ENCODE assay signal across 8 cellular contexts in the genomic region with DNA sequence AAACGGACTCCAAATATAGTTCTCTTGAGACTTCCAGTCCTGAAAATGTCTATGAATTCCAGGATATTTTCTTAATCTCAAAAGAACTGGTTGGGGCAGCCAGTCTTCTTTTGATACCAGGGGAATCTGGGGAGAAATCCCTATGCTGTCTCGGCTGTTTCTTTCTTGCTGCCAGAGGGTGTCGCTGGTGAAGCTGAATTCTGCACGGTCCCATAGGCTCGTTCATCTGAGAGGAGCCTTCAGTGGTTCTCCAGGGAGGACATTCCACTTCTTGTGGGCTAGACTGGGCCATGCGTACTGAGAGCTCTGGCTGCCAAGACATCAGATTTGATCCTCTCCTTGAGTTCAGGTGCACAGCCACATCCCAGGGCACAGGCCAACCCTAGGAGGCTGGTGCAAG.
DNase-seq lines count a peak whose midpoint lies in the region; ATAC-seq and TF ChIP-seq lines count a peak whose summit lies in the region.

No MANE protein-coding gene starts in this region.

- no peak overlapping the region for H3K27ac Mint-ChIP-seq in endodermal cell
- no peak overlapping the region for H3K27ac Mint-ChIP-seq in activated T-helper 2 cell treated with anti-CD3 and anti-CD28 coated beads, Interferon-gamma antibody, Interleukin-2, Interleukin-4, amounts not matched to agents 10 μg/mL and 5 μg/mL and 100 μg/mL, durations not matched to agents 14 hours and 24 hours and 36 hours

- H3K4me2 ChIP-seq in neural cell (ENCODE audit: low read length): no peak overlapping the region

- TF ChIP-seq CTCF in endodermal cell (conservative IDR thresholded peaks at IDR 0.05) (peak; percentile 81), neural cell (IDR thresholded peaks at IDR 0.05; ENCODE audit: poor library complexity, severe bottlenecking) (peak; percentile 55)

- H3K4me3 Mint-ChIP-seq in endodermal cell: no peak overlapping the region
- H3K4me3 Mint-ChIP-seq in activated T-helper 2 cell treated with anti-CD3 and anti-CD28 coated beads, Interferon-gamma antibody, Interleukin-2, Interleukin-4, amounts not matched to agents 10 μg/mL and 5 μg/mL and 100 μg/mL, durations not matched to agents 14 hours and 24 hours and 36 hours (ENCODE audit: low read depth): no peak overlapping the region

- no peaks in the 10 kb centered on the region for H3K36me3 ChIP-seq in endodermal cell (ENCODE audit: control insufficient read depth, insufficient read depth, low read length)
- no peaks in the 10 kb centered on the region for H3K36me3 ChIP-seq in neural cell (ENCODE audit: insufficient read depth, low read length)

- H3K9me3 ChIP-seq in endodermal cell (ENCODE audit: control insufficient read depth, low read length): no peaks in the 10 kb centered on the region
- no peaks in the 10 kb centered on the region for H3K9me3 ChIP-seq in neural cell (ENCODE audit: low read length)

- H3K27me3 ChIP-seq in endodermal cell (ENCODE audit: control insufficient read depth, insufficient read depth, low read length, poor library complexity, severe bottlenecking): no peaks in the 10 kb centered on the region
- H3K27me3 ChIP-seq in neural cell (ENCODE audit: insufficient read depth, low read depth, low read length): no peaks in the 10 kb centered on the region

- intact Hi-C loops in activated T-helper 2 cell treated with anti-CD3 and anti-CD28 coated beads, Interferon-gamma antibody, Interleukin-2, Interleukin-4, amounts not matched to agents 10 μg/mL and 5 μg/mL and 100 μg/mL, durations not matched to agents 14 hours and 24 hours and 36 hours (cut with micrococcal nuclease): no loop called here

- no peaks in the 10 kb centered on the region for H3K36me3 Mint-ChIP-seq in endodermal cell (ENCODE audit: low read depth)
- no peaks in the 10 kb centered on the region for H3K36me3 Mint-ChIP-seq in activated T-helper 2 cell treated with anti-CD3 and anti-CD28 coated beads, Interferon-gamma antibody, Interleukin-2, Interleukin-4, amounts not matched to agents 10 μg/mL and 5 μg/mL and 100 μg/mL, durations not matched to agents 14 hours and 24 hours and 36 hours (ENCODE audit: low read depth)

- no peaks in the 10 kb centered on the region for H4K20me1 ChIP-seq in neural cell (ENCODE audit: insufficient read depth)

- H3K4me3 ChIP-seq in endodermal cell (ENCODE audit: low read length) (no peak overlapping the region), neural cell (ENCODE audit: low read length) (no peak overlapping the region)

- H3F3A ChIP-seq in neural cell (ENCODE audit: insufficient read depth, low read length, poor library complexity, severe bottlenecking): no peaks in the 10 kb centered on the region

- WGBS in endodermal cell (ENCODE audit: insufficient coverage in 1 of 2, insufficient read length in 1 of 2), 2 experiments: 24% methylated on average over 6 of the region's 6 CpGs

- H3K4me1 ChIP-seq in endodermal cell (ENCODE audit: control insufficient read depth, insufficient read depth, low read length): peaks cover 28% of the 10 kb centered on the region

- H3K9ac ChIP-seq in endodermal cell (ENCODE audit: extremely low read depth, low read length, poor library complexity, severe bottlenecking): no peak overlapping the region
- peak overlapping the region; percentile 41 for H3K9ac ChIP-seq in neural cell (ENCODE audit: low read length)

- DNase-seq in EH (ENCODE audit: low read depth) (peak; percentile 36), M059J (ENCODE audit: low read depth) (peak; percentile 26), endodermal cell (peak; percentile 88), LoVo (ENCODE audit: low spot score) (no peak)
- no peak for DNase-seq in activated T-helper 2 cell treated with anti-CD3 and anti-CD28 coated beads, Interferon-gamma antibody, Interleukin-2, Interleukin-4, amounts not matched to agents 10 μg/mL and 5 μg/mL and 100 μg/mL, durations not matched to agents 14 hours and 24 hours and 36 hours (ENCODE audit: low spot score)

- H3K9me3 Mint-ChIP-seq in endodermal cell: no peaks in the 10 kb centered on the region
- no peaks in the 10 kb centered on the region for H3K9me3 Mint-ChIP-seq in activated T-helper 2 cell treated with anti-CD3 and anti-CD28 coated beads, Interferon-gamma antibody, Interleukin-2, Interleukin-4, amounts not matched to agents 10 μg/mL and 5 μg/mL and 100 μg/mL, durations not matched to agents 14 hours and 24 hours and 36 hours

- H3K9me2 ChIP-seq in neural cell (ENCODE audit: insufficient read depth, low read length): no peaks in the 10 kb centered on the region

- ATAC-seq in HG02885 (IDR thresholded peaks at IDR 0.05; ENCODE audit: poor library complexity, unreplicated experiment) (no peak), HG02970 (IDR thresholded peaks at IDR 0.05; ENCODE audit: low FRiP score, unreplicated experiment) (no peak)

- H2AFZ ChIP-seq in neural cell (ENCODE audit: low read depth, low read length): no peak overlapping the region

- H3K27me3 Mint-ChIP-seq in endodermal cell (ENCODE audit: insufficient read depth): no peaks in the 10 kb centered on the region
- H3K27me3 Mint-ChIP-seq in activated T-helper 2 cell treated with anti-CD3 and anti-CD28 coated beads, Interferon-gamma antibody, Interleukin-2, Interleukin-4, amounts not matched to agents 10 μg/mL and 5 μg/mL and 100 μg/mL, durations not matched to agents 14 hours and 24 hours and 36 hours (ENCODE audit: low read depth): peaks cover 11% of the 10 kb centered on the region

- peaks cover 43% of the 10 kb centered on the region for H3K4me1 Mint-ChIP-seq in endodermal cell
- no peaks in the 10 kb centered on the region for H3K4me1 Mint-ChIP-seq in activated T-helper 2 cell treated with anti-CD3 and anti-CD28 coated beads, Interferon-gamma antibody, Interleukin-2, Interleukin-4, amounts not matched to agents 10 μg/mL and 5 μg/mL and 100 μg/mL, durations not matched to agents 14 hours and 24 hours and 36 hours (ENCODE audit: low read depth)

- H3K27ac ChIP-seq in endodermal cell (ENCODE audit: low read depth, low read length) (no peak overlapping the region), neural cell (ENCODE audit: low read length) (peak overlapping the region; percentile 92)

- peak; percentile 44 for TF ChIP-seq RAD21 in neural cell (conservative IDR thresholded peaks at IDR 0.05)

- H3K79me2 ChIP-seq in neural cell (replicated peaks; ENCODE audit: insufficient read depth, low read length): no peaks in the 10 kb centered on the region

- no peak for TF ChIP-seq EP300 in neural cell (conservative IDR thresholded peaks at IDR 0.05; ENCODE audit: poor library complexity, severe bottlenecking)

TF ChIP-seq in neural cell, 6 proteins besides CTCF, POLR2A, EP300 and RAD21:
- TF ChIP-seq MXI1 (conservative IDR thresholded peaks at IDR 0.05; ENCODE audit: poor library complexity, severe bottlenecking) (no peak), SMC3 (conservative IDR thresholded peaks at IDR 0.05; ENCODE audit: poor library complexity) (no peak), EZH2 (IDR thresholded peaks at IDR 0.05; ENCODE audit: borderline replicate concordance, insufficient read depth, low read length, poor library complexity, severe bottlenecking) (no peak)
- TF ChIP-seq, protein P1, sequence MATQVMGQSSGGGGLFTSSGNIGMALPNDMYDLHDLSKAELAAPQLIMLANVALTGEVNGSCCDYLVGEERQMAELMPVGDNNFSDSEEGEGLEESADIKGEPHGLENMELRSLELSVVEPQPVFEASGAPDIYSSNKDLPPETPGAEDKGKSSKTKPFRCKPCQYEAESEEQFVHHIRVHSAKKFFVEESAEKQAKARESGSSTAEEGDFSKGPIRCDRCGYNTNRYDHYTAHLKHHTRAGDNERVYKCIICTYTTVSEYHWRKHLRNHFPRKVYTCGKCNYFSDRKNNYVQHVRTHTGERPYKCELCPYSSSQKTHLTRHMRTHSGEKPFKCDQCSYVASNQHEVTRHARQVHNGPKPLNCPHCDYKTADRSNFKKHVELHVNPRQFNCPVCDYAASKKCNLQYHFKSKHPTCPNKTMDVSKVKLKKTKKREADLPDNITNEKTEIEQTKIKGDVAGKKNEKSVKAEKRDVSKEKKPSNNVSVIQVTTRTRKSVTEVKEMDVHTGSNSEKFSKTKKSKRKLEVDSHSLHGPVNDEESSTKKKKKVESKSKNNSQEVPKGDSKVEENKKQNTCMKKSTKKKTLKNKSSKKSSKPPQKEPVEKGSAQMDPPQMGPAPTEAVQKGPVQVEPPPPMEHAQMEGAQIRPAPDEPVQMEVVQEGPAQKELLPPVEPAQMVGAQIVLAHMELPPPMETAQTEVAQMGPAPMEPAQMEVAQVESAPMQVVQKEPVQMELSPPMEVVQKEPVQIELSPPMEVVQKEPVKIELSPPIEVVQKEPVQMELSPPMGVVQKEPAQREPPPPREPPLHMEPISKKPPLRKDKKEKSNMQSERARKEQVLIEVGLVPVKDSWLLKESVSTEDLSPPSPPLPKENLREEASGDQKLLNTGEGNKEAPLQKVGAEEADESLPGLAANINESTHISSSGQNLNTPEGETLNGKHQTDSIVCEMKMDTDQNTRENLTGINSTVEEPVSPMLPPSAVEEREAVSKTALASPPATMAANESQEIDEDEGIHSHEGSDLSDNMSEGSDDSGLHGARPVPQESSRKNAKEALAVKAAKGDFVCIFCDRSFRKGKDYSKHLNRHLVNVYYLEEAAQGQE (IDR thresholded peaks at IDR 0.05; ENCODE audit: borderline replicate concordance): no peak
TF ChIP-seq in neural cell: peak in this region for 0.

Comparison
In these comparisons a context has a peak if more than half of its experiments do, and no peak if none do; other contexts are left out.
1. DNase-seq: peak in EH (single experiment), M059J (single experiment) and endodermal cell (single experiment); none in activated T-helper 2 cell treated with anti-CD3 and anti-CD28 coated beads, Interferon-gamma antibody, Interleukin-2, Interleukin-4, amounts not matched to agents 10 μg/mL and 5 μg/mL and 100 μg/mL, durations not matched to agents 14 hours and 24 hours and 36 hours (single experiment) and LoVo (single experiment).